ENCODE assay signal across 1 cellular context in genomic region chr10:68074775-68075549, GRCh38.
TF ChIP-seq lines count a peak whose summit lies in the region.

HERC4 (minus strand) TSS chr10:68075283; CDS start chr10:68073108, 2,175 bp downstream.

TF ChIP-seq in HCT116, 20 proteins besides CTCF, POLR2A, EP300 and RAD21 (continued from another document):
- no peak for TF ChIP-seq REST (IDR thresholded peaks at IDR 0.05; ENCODE audit: low read depth)
- TF ChIP-seq POLR2AphosphoS5 (IDR thresholded peaks at IDR 0.05; ENCODE audit: low read depth, low read length) = peak; percentile 82
- no peak for TF ChIP-seq JUND (IDR thresholded peaks at IDR 0.05)
- no peak for TF ChIP-seq CEBPB (IDR thresholded peaks at IDR 0.05; ENCODE audit: low read depth)
- TF ChIP-seq SIN3A (IDR thresholded peaks at IDR 0.05; ENCODE audit: low read depth) = peak; percentile 60
- TF ChIP-seq TCF7L2 (IDR thresholded peaks at IDR 0.05; ENCODE audit: borderline replicate concordance, extremely low read depth, insufficient read depth, insufficient read length) = no peak
- no peak for TF ChIP-seq EZH2phosphoT487 (IDR thresholded peaks at IDR 0.05; ENCODE audit: borderline replicate concordance)
- TF ChIP-seq ATF3 (IDR thresholded peaks at IDR 0.05) = no peak
- TF ChIP-seq EGR1 (IDR thresholded peaks at IDR 0.05; ENCODE audit: low read depth) = peak; percentile 80
- TF ChIP-seq ELF1 (IDR thresholded peaks at IDR 0.05; ENCODE audit: borderline replicate concordance, low read depth) = peak; percentile 63
- no peak for TF ChIP-seq EZH2 (IDR thresholded peaks at IDR 0.05)
- no peak for TF ChIP-seq ZNF274 (IDR thresholded peaks at IDR 0.05; ENCODE audit: low read depth, low read length)
- TF ChIP-seq FOSL1 (IDR thresholded peaks at IDR 0.05; ENCODE audit: low read depth) = no peak
- peak; percentile 93 for TF ChIP-seq MAX (IDR thresholded peaks at IDR 0.05)
- peak; percentile 81 for TF ChIP-seq ZFX (IDR thresholded peaks at IDR 0.05)
- peak; percentile 25; the same call in 1 of the 2 replicates for TF ChIP-seq SP1 (IDR thresholded peaks at IDR 0.05; ENCODE audit: low read depth)
- no peak for TF ChIP-seq SRF (IDR thresholded peaks at IDR 0.05; ENCODE audit: low read depth)
